In the genomic region with DNA sequence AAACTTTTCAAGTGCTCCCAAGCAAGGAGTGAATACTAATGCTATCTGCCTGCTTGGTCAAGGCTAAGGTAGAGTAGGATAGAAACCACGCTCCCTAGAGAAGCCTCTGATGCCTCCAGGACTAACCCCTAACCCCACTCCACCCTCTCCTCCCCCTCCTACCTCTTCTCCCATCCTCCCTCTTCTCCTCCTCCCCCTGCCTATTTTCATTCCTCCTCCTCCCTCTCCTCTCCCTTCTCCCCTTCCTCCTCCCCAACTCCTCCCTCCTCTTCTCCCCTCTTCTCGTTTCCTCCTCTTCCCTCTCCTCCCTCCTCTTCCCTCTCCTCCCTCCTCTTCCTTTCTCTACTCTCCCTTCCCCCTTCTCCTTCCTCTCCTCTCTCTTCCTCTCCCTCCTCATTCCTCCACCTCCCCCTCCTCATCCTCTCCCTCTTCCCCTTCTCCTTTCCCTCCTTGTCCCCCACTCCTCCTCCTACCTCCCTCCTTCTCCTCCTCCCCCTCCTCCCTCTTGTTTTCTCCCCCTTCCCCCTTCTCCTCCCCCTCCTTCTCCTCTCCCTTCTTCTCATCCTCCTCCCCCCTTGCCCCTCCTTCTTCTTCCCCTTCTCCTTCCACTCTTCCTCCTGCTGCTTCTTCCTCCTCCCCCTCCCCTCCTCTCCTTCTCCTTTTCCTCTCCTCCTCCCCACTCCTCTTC, we compare ENCODE assay signal across 21 cellular contexts. TPM values are rescaled to one million over a fixed set of nuclear protein-coding genes. Genes with fewer than 3 reads are reported as not detected.
DNase-seq lines count a peak whose midpoint lies in the region; ATAC-seq, FAIRE-seq and TF ChIP-seq lines count a peak whose summit lies in the region.
"Had no signal": no experiment of that assay in that cellular context is flagged by ENCODE, and none has a peak within 500 bp of the region (broad histone marks: within the 10 kb centered on the region; RNA-seq: fewer than 3 reads in every experiment).

No MANE protein-coding gene starts in this region.

- H3K9ac ChIP-seq in HepG2 (ENCODE audit: insufficient read depth, low read depth, low read length) (no peak overlapping the region), K562 (ENCODE audit: insufficient read depth in 1 of 2, low read depth in 2 of 2, low read length in 2 of 2) (no peak overlapping the region)

- H3K4me3 ChIP-seq in HepG2 (replicated peaks in 1 of 3; ENCODE audit: insufficient read depth in 1 of 3, low read depth in 2 of 3, low read length in 3 of 3) (no peak overlapping the region), right lobe of liver (no peak overlapping the region), K562 (no peak overlapping the region), iPS-18c (ENCODE audit: insufficient read depth, low read depth, low read length) (peak overlapping the region; percentile 40), right atrium auricular region (no peak overlapping the region)
- H3K4me3 ChIP-seq: HAP-1, MG63, PC-9 had no signal

- H3K27ac ChIP-seq in HepG2 (ENCODE audit: extremely low read length, insufficient read depth, low read length) (no peak overlapping the region), right lobe of liver (no peak overlapping the region), K562 (ENCODE audit: extremely low read depth, low read depth, low read length) (no peak overlapping the region), right atrium auricular region (no peak overlapping the region)
- H3K27ac ChIP-seq: 22Rv1, PC-9 had no signal

- FAIRE-seq in HepG2 (lab: Jason Lieb, UNC) = no peak
- FAIRE-seq in K562 (lab: Jason Lieb, UNC) = no peak
- FAIRE-seq: D721Med, G401.6 had no signal

- H2AFZ ChIP-seq in HepG2 (ENCODE audit: low read length) (no peak overlapping the region), K562 (ENCODE audit: low read depth, low read length) (no peak overlapping the region)
- H2AFZ ChIP-seq: PC-9 had no signal

- H3K4me2 ChIP-seq in HepG2 (ENCODE audit: low read depth, low read length) (no peak overlapping the region), K562 (ENCODE audit: insufficient read depth, low read length) (no peak overlapping the region)
- H3K4me2 ChIP-seq: PC-9 had no signal

- no peaks in the 10 kb centered on the region for H3K36me3 ChIP-seq in HepG2 (replicated peaks in 1 of 2; ENCODE audit: control insufficient read depth in 1 of 2, insufficient read depth in 2 of 2, low read length in 2 of 2)
- H3K36me3 ChIP-seq in right lobe of liver = no peaks in the 10 kb centered on the region
- H3K36me3 ChIP-seq in K562 (ENCODE audit: control insufficient read depth, insufficient read depth, low read length) = no peaks in the 10 kb centered on the region
- no peaks in the 10 kb centered on the region for H3K36me3 ChIP-seq in right atrium auricular region
- H3K36me3 ChIP-seq: HAP-1, MG63 had no signal

- no peaks in the 10 kb centered on the region for H4K20me1 ChIP-seq in HepG2 (ENCODE audit: insufficient read depth, low read length)
- H4K20me1 ChIP-seq in K562 (replicated peaks; ENCODE audit: control insufficient read depth, insufficient read depth, low read length) = no peaks in the 10 kb centered on the region

- no peaks in the 10 kb centered on the region for H3K4me1 ChIP-seq in HepG2 (ENCODE audit: insufficient read depth, low read length)
- no peaks in the 10 kb centered on the region for H3K4me1 ChIP-seq in right lobe of liver
- H3K4me1 ChIP-seq in K562 (replicated peaks in 1 of 2; ENCODE audit: control insufficient read depth in 2 of 2, insufficient read depth in 2 of 2, low read length in 2 of 2) = peaks cover 0 to 3% of the 10 kb centered on the region in 2 experiments; a peak in 1 of 5 replicates
- no peaks in the 10 kb centered on the region for H3K4me1 ChIP-seq in right atrium auricular region
- H3K4me1 ChIP-seq: HAP-1 had no signal

- CTCF ChIA-PET in HepG2 (lab: Yijun Ruan, JAX; ENCODE audit: low intra/inter-chr PET ratio, low total read pairs) (no interaction called here), K562 (lab: Yijun Ruan, JAX; ENCODE audit: low intra/inter-chr PET ratio) (no interaction called here)

- TF ChIP-seq RAD21 in HepG2 (CRISPR knock-in tag; IDR thresholded peaks at IDR 0.05) = no peak
- TF ChIP-seq RAD21 in K562 (CRISPR knock-in tag; conservative IDR thresholded peaks at IDR 0.05 in 1 of 2, IDR thresholded peaks at IDR 0.05 in 1 of 2) = no peak

- BruUV-seq in HepG2 (replicated peaks; lab: Mats Ljungman, UMichigan) = no TSS peak
- no TSS peak for BruUV-seq in K562 (replicated peaks; lab: Mats Ljungman, UMichigan)

- POLR2A ChIA-PET in HepG2 (lab: Yijun Ruan, JAX) = no interaction called here
- POLR2A ChIA-PET in K562 (lab: Yijun Ruan, JAX) = interaction anchor here (0.6 to 2.0 kb wide), 2 partner anchors 9 to 12 kb away, joined by 3 to 4 read pairs; no protein-coding TSS in a partner anchor

- peaks cover 6 to 47% of the 10 kb centered on the region in 2 experiments; a peak in 3 of 5 replicates for H3K27me3 ChIP-seq in HepG2 (ENCODE audit: control insufficient read depth in 1 of 2, insufficient read depth in 2 of 2, low read length in 2 of 2)
- H3K27me3 ChIP-seq in right lobe of liver = no peaks in the 10 kb centered on the region
- H3K27me3 ChIP-seq in K562 (ENCODE audit: control insufficient read depth in 2 of 2, insufficient read depth in 2 of 2, low read length in 2 of 2) = peaks cover 10 to 23% of the 10 kb centered on the region in 2 experiments; a peak in 4 of 5 replicates
- peaks cover 0 to 7% of the 10 kb centered on the region in 2 donors for H3K27me3 ChIP-seq in right atrium auricular region

- no peak for DNase-seq in HepG2 (ENCODE audit: low spot score)
- DNase-seq in right lobe of liver = no peak
- no peak for DNase-seq in K562 (ENCODE audit: extremely low read depth in 1 of 4, low spot score in 3 of 4)
- no peak for DNase-seq in iPS-NIHi11 (ENCODE audit: low spot score)
- no peak for DNase-seq in right atrium auricular region (ENCODE audit: low spot score)
- DNase-seq: CD8-positive, alpha-beta memory T cell; DMS79; Karpas-422; MG63; NCI-H1092; NCI-H2081 treated with DMSO at 0.1 percent for 48 hours; NCI-H510A treated with DMSO at 0.1 percent for 48 hours; NCI-H82; PC-9 had no signal

- H3K79me2 ChIP-seq in HepG2 (ENCODE audit: insufficient read depth, low read length) (no peaks in the 10 kb centered on the region), K562 (ENCODE audit: control insufficient read depth, insufficient read depth, low read length) (no peaks in the 10 kb centered on the region)

- no peaks in the 10 kb centered on the region for H3K9me1 ChIP-seq in K562 (ENCODE audit: control insufficient read depth, insufficient read depth, low read length)

- no peak for TF ChIP-seq EP300 in HepG2 (IDR thresholded peaks at IDR 0.05; ENCODE audit: low read depth in 2 of 2, low read length in 2 of 2)
- no peak for TF ChIP-seq EP300 in HepG2 (CRISPR knock-in tag; IDR thresholded peaks at IDR 0.05; ENCODE audit: borderline replicate concordance)
- no peak for TF ChIP-seq EP300 in K562 (IDR thresholded peaks at IDR 0.05; ENCODE audit: low read length)

- intact Hi-C loops in HepG2 (cut with micrococcal nuclease; ENCODE audit: unreplicated experiment) (no loop called here), right lobe of liver (cut with DNase I) (no loop called here), K562 (cut with micrococcal nuclease) (no loop called here)

- H3K9me3 ChIP-seq in HepG2 (ENCODE audit: low read length) (no peaks in the 10 kb centered on the region), right lobe of liver (no peaks in the 10 kb centered on the region), K562 (replicated peaks; ENCODE audit: control insufficient read depth, insufficient read depth, low read depth, low read length) (no peaks in the 10 kb centered on the region), iPS-18c (ENCODE audit: control insufficient read depth, insufficient read depth, low read length) (peaks cover 2% of the 10 kb centered on the region), right atrium auricular region (no peaks in the 10 kb centered on the region)
- H3K9me3 ChIP-seq: HAP-1, MG63 had no signal

- in situ Hi-C loops in HepG2 (cut with HindIII; ENCODE audit: extremely low pct_ligation_motif_present, low pct_unique_long_range_greater_than_20kb) (no loop called here), K562 (cut with MboI) (no loop called here)

- TF ChIP-seq POLR2A in HepG2 (IDR thresholded peaks at IDR 0.05; ENCODE audit: insufficient read depth in 1 of 2, low read depth in 2 of 2, low read length in 2 of 2) = no peak
- no peak for TF ChIP-seq POLR2A in right lobe of liver (IDR thresholded peaks at IDR 0.05)
- TF ChIP-seq POLR2A in K562 (conservative IDR thresholded peaks at IDR 0.05) = no peak

- ATAC-seq in HepG2 (no peak), right lobe of liver (no peak), K562 (no peak), GM18858 (IDR thresholded peaks at IDR 0.05; ENCODE audit: unreplicated experiment) (no peak)
- ATAC-seq in activated CD4-positive, CD25-positive, alpha-beta regulatory T cell treated with anti-CD3 and anti-CD28 coated beads, Interleukin-2, amount 50 U/mL, for 24 hours = no peak

- under 1% methylated on average over 2 of the region's 2 CpGs for WGBS in HepG2 (ENCODE audit: low lambda C conversion rate)
- WGBS in right lobe of liver (ENCODE audit: insufficient coverage, low coverage, low lambda C conversion rate, missing lambda C conversion rate) = 5% methylated on average over 2 of the region's 2 CpGs
- WGBS in K562 (ENCODE audit: insufficient coverage, low coverage, missing lambda C conversion rate) = 7% methylated on average over 2 of the region's 2 CpGs

- TF ChIP-seq CTCF in HepG2 (CRISPR knock-in tag; IDR thresholded peaks at IDR 0.05) (no peak), right lobe of liver (IDR thresholded peaks at IDR 0.05) (no peak), K562 (IDR thresholded peaks at IDR 0.05 in 2 of 3, conservative IDR thresholded peaks at IDR 0.05 in 1 of 3; ENCODE audit: insufficient read depth in 2 of 3, low read depth in 1 of 3, low read length in 3 of 3) (no peak), right atrium auricular region (IDR thresholded peaks at IDR 0.05) (no peak)

RNA-seq across cellular contexts. Expression of gene MEX3B, which starts 12.8 kb away (rescaled TPM):
- total RNA-seq in HepG2 (2016; rRNA removed; fragmentation: Illumina TruSeq; extraction: Trizol) = 0.62 and 0.72 TPM in 2 replicates
- total RNA-seq in HepG2 (2016; cell fraction: cytosol; rRNA removed; fragmentation: Illumina TruSeq; extraction: Trizol; ENCODE audit: low read depth) = 0.35 and 0.40 TPM in 2 replicates
- total RNA-seq in HepG2 (2016; cell fraction: insoluble cytoplasmic fraction; rRNA removed; fragmentation: Illumina TruSeq; extraction: Trizol) = 0.65 and 0.95 TPM in 2 replicates
- 0.68 and 0.86 TPM in 2 replicates for total RNA-seq in HepG2 (2016; cell fraction: membrane; rRNA removed; fragmentation: Illumina TruSeq; extraction: Trizol)
- 0.63 and 0.84 TPM in 2 replicates for total RNA-seq in HepG2 (2016; cell fraction: nucleus; rRNA removed; fragmentation: Illumina TruSeq; extraction: Trizol)
- polyA plus RNA-seq in HepG2 (2011; rRNA removed) = 0.48 and 0.74 TPM in 2 replicates
- 0.50 and 0.70 TPM in 2 replicates for polyA plus RNA-seq in HepG2 (2011; cell fraction: cytosol; rRNA removed)
- 2.1 and 2.7 TPM in 2 replicates for polyA plus RNA-seq in HepG2 (2011; cell fraction: nucleus; rRNA removed)
- polyA plus RNA-seq in HepG2 (2012) = 0.20 and 1.0 TPM in 2 replicates
- polyA plus RNA-seq in HepG2 (2016; cell fraction: cytosol; fragmentation: Illumina TruSeq; extraction: Trizol; ENCODE audit: low read depth) = 0.09 and 0.14 TPM in 2 replicates
- 0.54 and 0.84 TPM in 2 replicates for polyA plus RNA-seq in HepG2 (2016; cell fraction: insoluble cytoplasmic fraction; fragmentation: Illumina TruSeq; extraction: Trizol; ENCODE audit: low read depth)
- polyA plus RNA-seq in HepG2 (2016; cell fraction: membrane; fragmentation: Illumina TruSeq; extraction: Trizol; ENCODE audit: low read depth) = 0.31 and 0.45 TPM in 2 replicates
- 1.2 and 1.6 TPM in 2 replicates for polyA plus RNA-seq in HepG2 (2016; cell fraction: nucleus; fragmentation: Illumina TruSeq; extraction: Trizol; ENCODE audit: insufficient read depth, low read depth)
- 0.82 and 1.4 TPM in 2 replicates for polyA minus RNA-seq in HepG2 (2011; rRNA and poly(A)+ RNA removed; ENCODE audit: low replicate concordance)
- 0.99 and 1.1 TPM in 2 replicates for polyA minus RNA-seq in HepG2 (2011; cell fraction: cytosol; rRNA and poly(A)+ RNA removed)
- 0.52 and 0.62 TPM in 2 replicates for polyA minus RNA-seq in HepG2 (2011; cell fraction: nucleus; rRNA and poly(A)+ RNA removed)
- total RNA-seq in right lobe of liver = 1 to 10 TPM in 3 of 6 experiments, under 1 TPM in 3; 0.39 to 1.7 (median 0.84) TPM
- 8.7 and 10.8 TPM in 2 replicates for total RNA-seq in K562 (2011; cell fraction: chromatin; rRNA removed; ENCODE audit: low replicate concordance)
- 11.3 and 13.3 TPM in 2 replicates for total RNA-seq in K562 (2011; cell fraction: nucleolus; rRNA removed)
- 8.7 TPM in 2 replicates for total RNA-seq in K562 (2011; cell fraction: nucleoplasm; rRNA removed)
- total RNA-seq in K562 (2014; rRNA removed) = 7.4 and 7.7 TPM in 2 replicates
- total RNA-seq in K562 (2014; rRNA removed; fragmentation: Illumina TruSeq; extraction: Trizol) = 2.9 and 3.1 TPM in 2 replicates
- 3.6 and 4.2 TPM in 2 replicates for total RNA-seq in K562 (2015; rRNA removed; fragmentation: Illumina TruSeq; extraction: Trizol)
- total RNA-seq in K562 (2021) = 12.0 and 12.8 TPM in 2 replicates
- 7.0 TPM in 2 replicates for polyA plus RNA-seq in K562 (2011; rRNA removed)
- polyA plus RNA-seq in K562 (2011; cell fraction: cytosol; rRNA removed) = 5.5 and 16.8 TPM in 2 replicates
- 20.3 and 41.1 TPM in 2 replicates for polyA plus RNA-seq in K562 (2011; cell fraction: nucleus; rRNA removed)
- polyA plus RNA-seq in K562 (2012) = 4.9 and 6.6 TPM in 2 replicates
- polyA plus RNA-seq in K562 (2014; fragmentation: Illumina TruSeq; extraction: Trizol) = 3.0 and 6.2 TPM in 2 replicates
- polyA plus RNA-seq in K562 (2014; fragmentation: Nextera tagmentation; extraction: Ambion mirVana) = 1 to 10 TPM in 1 of 2 experiments, under 1 TPM in 1; 0.94 to 1.1 TPM
- 6.9 and 8.3 TPM in 2 replicates for polyA plus RNA-seq in K562 (2014; rRNA removed)
- 1.9 and 3.3 TPM in 2 replicates for polyA minus RNA-seq in K562 (2011; rRNA and poly(A)+ RNA removed)
- 9.3 TPM in 2 replicates for polyA minus RNA-seq in K562 (2011; cell fraction: cytosol; rRNA and poly(A)+ RNA removed)
- 11.7 and 12.2 TPM in 2 replicates for polyA minus RNA-seq in K562 (2011; cell fraction: nucleus; rRNA and poly(A)+ RNA removed)
- total RNA-seq in right atrium auricular region = 1 to 10 TPM; 1.9 to 2.4 TPM
- total RNA-seq: PC-9 had no signal
- polyA plus RNA-seq: CD8-positive, alpha-beta memory T cell had no signal

Comparison
In these comparisons a context has a peak if more than half of its experiments do, and no peak if none do; other contexts are left out.
1. Of the 241 proteins assayed by ChIP-seq in both HepG2 and K562: peak only in HepG2: HNRNPK and PCBP2; only in K562: ZNF263 and ZNF512; in both: none; in neither: 237.